Comparison of ENCODE assay signal across 1 cellular context in genomic region chr17:81636505-81637288, GRCh38.
TF ChIP-seq lines count a peak whose summit lies in the region.

Gene NPLOC4 (minus strand): TSS chr17:81637112. CDS start chr17:81636930, 182 bp downstream.
Gene TSPAN10 (plus strand): TSS chr17:81637196. CDS start chr17:81642413, 5,217 bp downstream.

TF ChIP-seq in HepG2, 621 proteins besides CTCF, POLR2A, EP300 and RAD21 (continued from another document):
- TF ChIP-seq CENPBD1 (CRISPR knock-in tag; IDR thresholded peaks at IDR 0.05; ENCODE audit: borderline replicate concordance, low read depth) (no peak), SP2 (CRISPR knock-in tag; IDR thresholded peaks at IDR 0.05) (peak; percentile 79), ZNF362 (CRISPR knock-in tag; IDR thresholded peaks at IDR 0.05; ENCODE audit: borderline replicate concordance) (no peak), ZNF513 (CRISPR knock-in tag; conservative IDR thresholded peaks at IDR 0.05) (no peak), REL (CRISPR knock-in tag; conservative IDR thresholded peaks at IDR 0.05) (peak; percentile 85), ZBTB34 (CRISPR knock-in tag; IDR thresholded peaks at IDR 0.05) (no peak), ZKSCAN1 (IDR thresholded peaks at IDR 0.05; ENCODE audit: low read length) (peak; percentile 48; the same call in 1 of the 2 replicates), SIN3A (IDR thresholded peaks at IDR 0.05; ENCODE audit: borderline replicate concordance, low read depth, low read length) (peak; percentile 90), TAF15 (IDR thresholded peaks at IDR 0.05; ENCODE audit: low read depth, low read length, poor library complexity, severe bottlenecking) (no peak), ESRRA (CRISPR knock-in tag; IDR thresholded peaks at IDR 0.05; ENCODE audit: low read depth) (no peak; the same call in 1 of the 2 replicates), ZNF773 (CRISPR knock-in tag; IDR thresholded peaks at IDR 0.05; ENCODE audit: borderline replicate concordance) (0 out of 2 replicates have a peak, but pooled peaks have one; percentile 67), GMEB2 (CRISPR knock-in tag; IDR thresholded peaks at IDR 0.05; ENCODE audit: low read depth) (peak; percentile 95), DNMT1 (CRISPR knock-in tag; IDR thresholded peaks at IDR 0.05) (0 out of 2 replicates have a peak, but pooled peaks have one; percentile 79), ZNF34 (CRISPR knock-in tag; IDR thresholded peaks at IDR 0.05; ENCODE audit: borderline replicate concordance) (peak; percentile 74; the same call in 1 of the 2 replicates), ZNF496 (CRISPR knock-in tag; IDR thresholded peaks at IDR 0.05; ENCODE audit: insufficient replicate concordance) (no peak), MYPOP (CRISPR knock-in tag; IDR thresholded peaks at IDR 0.05) (peak; percentile 71; the same call in 1 of the 2 replicates), ZFP62 (CRISPR knock-in tag; IDR thresholded peaks at IDR 0.05) (no peak), RFXAP (CRISPR knock-in tag; IDR thresholded peaks at IDR 0.05; ENCODE audit: borderline replicate concordance) (peak; percentile 86), NFIB (CRISPR knock-in tag; IDR thresholded peaks at IDR 0.05; ENCODE audit: borderline replicate concordance) (no peak), ZNF383 (CRISPR knock-in tag; IDR thresholded peaks at IDR 0.05; ENCODE audit: borderline replicate concordance) (no peak), RARA (CRISPR knock-in tag; IDR thresholded peaks at IDR 0.05) (peak; percentile 60), ZNF180 (CRISPR knock-in tag; IDR thresholded peaks at IDR 0.05; ENCODE audit: borderline replicate concordance, low read depth) (no peak), ZNF382 (CRISPR knock-in tag; IDR thresholded peaks at IDR 0.05; ENCODE audit: borderline replicate concordance) (no peak), NFE2 (CRISPR knock-in tag; IDR thresholded peaks at IDR 0.05) (0 out of 2 replicates have a peak, but pooled peaks have one; percentile 32), ZNF816 (CRISPR knock-in tag; IDR thresholded peaks at IDR 0.05; ENCODE audit: borderline replicate concordance) (no peak), MTA3 (CRISPR knock-in tag; IDR thresholded peaks at IDR 0.05) (no peak), AHDC1 (CRISPR knock-in tag; IDR thresholded peaks at IDR 0.05; ENCODE audit: borderline replicate concordance) (no peak), ZNF710 (CRISPR knock-in tag; IDR thresholded peaks at IDR 0.05; ENCODE audit: borderline replicate concordance) (peak; percentile 79; the same call in 1 of the 2 replicates)
